ENCODE assay signal across 1 cellular context in genomic region chr1:1067284-1068076, GRCh38.
TF ChIP-seq lines count a peak whose summit lies in the region.

No MANE protein-coding gene starts in this region.

TF ChIP-seq in IMR-90, 13 proteins besides CTCF, POLR2A, EP300 and RAD21:
- TF ChIP-seq USF2 (IDR thresholded peaks at IDR 0.05; ENCODE audit: low read depth, low read length) (no peak), RCOR1 (IDR thresholded peaks at IDR 0.05; ENCODE audit: insufficient replicate concordance, low read length) (no peak), MXI1 (IDR thresholded peaks at IDR 0.05; ENCODE audit: borderline replicate concordance, low read depth, low read length) (no peak), ELK1 (IDR thresholded peaks at IDR 0.05; ENCODE audit: borderline replicate concordance, low read depth, low read length) (no peak), RFX5 (IDR thresholded peaks at IDR 0.05; ENCODE audit: low read depth, low read length) (no peak), FOS (IDR thresholded peaks at IDR 0.05; ENCODE audit: low read depth, low read length) (no peak)
